In the genomic region with DNA sequence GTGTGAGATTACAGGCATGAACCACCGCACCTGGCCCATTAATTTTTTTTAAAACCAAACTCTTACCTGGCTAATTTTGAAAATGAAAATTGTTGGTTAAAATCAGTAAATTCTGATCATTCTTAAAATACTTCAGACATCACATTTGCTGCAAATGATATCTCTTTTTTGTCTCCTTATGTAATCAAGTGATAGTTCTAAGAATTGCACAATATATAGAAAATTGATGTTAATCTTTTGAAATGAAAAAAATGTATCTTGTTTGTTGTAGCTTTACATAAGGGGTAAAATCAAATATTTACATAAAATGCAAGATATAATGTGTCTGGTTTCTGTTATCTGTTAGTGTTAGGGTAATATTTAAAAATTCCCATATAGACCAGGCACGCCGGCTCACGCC, we compare ENCODE assay signal across 1 cellular context.
TF ChIP-seq lines count a peak whose summit lies in the region.

No MANE protein-coding gene starts in this region.

TF ChIP-seq in K562, 482 proteins besides CTCF, POLR2A, EP300 and RAD21:
- no peak for TF ChIP-seq CEBPG (CRISPR knock-in tag; IDR thresholded peaks at IDR 0.05)
- peak in 1 of 2 experiments; percentile 53; a peak in 2 of 4 replicates for TF ChIP-seq CEBPG (tag; conservative IDR thresholded peaks at IDR 0.05 in 1 of 2, IDR thresholded peaks at IDR 0.05 in 1 of 2)
- TF ChIP-seq CEBPB (tag; IDR thresholded peaks at IDR 0.05), result peak; percentile 37
- no peak for TF ChIP-seq HNRNPLL (IDR thresholded peaks at IDR 0.05; ENCODE audit: low read depth, low read length, poor library complexity, severe bottlenecking)
- TF ChIP-seq RFX7 (CRISPR knock-in tag; IDR thresholded peaks at IDR 0.05), result no peak
- no peak for TF ChIP-seq HEY1 (CRISPR knock-in tag; IDR thresholded peaks at IDR 0.05; ENCODE audit: borderline replicate concordance)
